20 cellular contexts compared by ENCODE assay signal in the genomic region with DNA sequence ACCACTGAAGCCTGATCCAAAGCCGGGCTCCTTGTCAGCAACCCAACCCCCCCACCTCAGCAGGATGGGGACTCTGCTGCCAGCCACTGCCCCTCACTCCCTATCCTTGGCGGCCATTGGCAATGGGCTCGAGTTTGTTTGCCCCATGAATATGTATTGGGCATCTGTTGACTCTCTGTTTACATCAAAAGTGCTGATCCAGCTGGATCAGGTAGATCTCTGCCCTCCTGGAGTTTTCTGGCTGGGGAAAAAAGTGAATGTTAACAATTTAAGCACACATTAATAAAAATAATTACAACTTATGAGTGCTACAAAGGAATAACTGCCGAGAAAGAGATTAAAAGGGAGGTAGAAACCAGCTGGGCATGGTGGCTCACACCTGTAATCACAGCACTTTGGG.
DNase-seq lines count a peak whose midpoint lies in the region; ATAC-seq, FAIRE-seq and TF ChIP-seq lines count a peak whose summit lies in the region.
"Had no signal": no experiment of that assay in that cellular context is flagged by ENCODE, and none has a peak within 500 bp of the region (broad histone marks: within the 10 kb centered on the region; RNA-seq: fewer than 3 reads in every experiment).

No MANE protein-coding gene starts in this region.

- CTCF ChIA-PET in A549 (lab: Yijun Ruan, JAX), result interaction anchor here (0.5 to 2.5 kb wide), 2 partner anchors 54 to 63 kb away, joined by 4 to 5 read pairs; no protein-coding TSS in a partner anchor

- H3K9me3 ChIP-seq in A549 (no peaks in the 10 kb centered on the region), osteoblast (ENCODE audit: low read depth, low read length) (no peaks in the 10 kb centered on the region)
- H3K9me3 ChIP-seq: BLaER1, Caco-2 had no signal

- no peaks in the 10 kb centered on the region for H3K79me2 ChIP-seq in osteoblast (ENCODE audit: insufficient read depth, low read length)

- H3K4me3 ChIP-seq in A549, result no peak overlapping the region
- H3K4me3 ChIP-seq in osteoblast (ENCODE audit: insufficient read depth, low read length), result no peak overlapping the region
- H3K4me3 ChIP-seq: BLaER1 had no signal

- ATAC-seq in A549, result no peak
- ATAC-seq in HG03039 (IDR thresholded peaks at IDR 0.05; ENCODE audit: unreplicated experiment), result no peak

- H3K4me1 ChIP-seq in A549, result no peaks in the 10 kb centered on the region
- no peaks in the 10 kb centered on the region for H3K4me1 ChIP-seq in osteoblast (ENCODE audit: insufficient read depth, low read length)
- H3K4me1 ChIP-seq: BLaER1 had no signal

- no peaks in the 10 kb centered on the region for H3K36me3 ChIP-seq in osteoblast (ENCODE audit: insufficient read depth, low read length)
- H3K36me3 ChIP-seq: BLaER1 had no signal

- DNase-seq in A549 (ENCODE audit: low read depth in 1 of 2, low spot score in 1 of 2) (no peak), NCI-H69 (lab: John Stamatoyannopoulos, UW) (peak; percentile 16), osteoblast (ENCODE audit: insufficient read length, low spot score, missing footprints) (peak; percentile 51), NCI-H748 (lab: John Stamatoyannopoulos, UW; ENCODE audit: unreplicated experiment) (no peak)
- DNase-seq: 8988T; AML-193; C1 segment of cervical spinal cord; Caco-2; Calu3; CD4-positive, alpha-beta memory T cell; CD4-positive, CD25-positive, alpha-beta regulatory T cell; DMS79 treated with DMSO at 0.1 percent for 48 hours; GF-D8 had no signal

- WGBS in A549 (ENCODE audit: missing lambda C conversion rate), result 39% methylated on average over 4 of the region's 4 CpGs

- no peak for TF ChIP-seq EP300 in A549 (IDR thresholded peaks at IDR 0.05)

- peaks cover 36% of the 10 kb centered on the region for H3K27me3 ChIP-seq in osteoblast (ENCODE audit: insufficient read depth, low read length)
- H3K27me3 ChIP-seq: BLaER1 had no signal

- no peak for TF ChIP-seq POLR2A in A549 (IDR thresholded peaks at IDR 0.05; ENCODE audit: low read length)

- TF ChIP-seq CTCF in A549 (IDR thresholded peaks at IDR 0.05) (no peak), osteoblast (IDR thresholded peaks at IDR 0.05; ENCODE audit: extremely low read depth, low read depth, low read length) (no peak)

- no peaks in the 10 kb centered on the region for H4K20me1 ChIP-seq in osteoblast (ENCODE audit: insufficient read depth, low read length)
- H4K20me1 ChIP-seq: BLaER1 had no signal

- H3K27ac ChIP-seq in A549 (no peak overlapping the region), osteoblast (ENCODE audit: low read depth, low read length) (no peak overlapping the region)
- H3K27ac ChIP-seq: BLaER1 had no signal

- FAIRE-seq in A549 (lab: Jason Lieb, UNC), result no peak
- FAIRE-seq: A204.1, D721Med, G401.6, GM12891, GM19239 had no signal

- H3K4me2 ChIP-seq in A549 (no peak overlapping the region), osteoblast (ENCODE audit: insufficient read depth, low read length) (no peak overlapping the region)
- H3K4me2 ChIP-seq: BLaER1 had no signal

- TF ChIP-seq RAD21 in A549 (conservative IDR thresholded peaks at IDR 0.05 in 1 of 2, IDR thresholded peaks at IDR 0.05 in 1 of 2), result no peak

- POLR2A ChIA-PET in A549 (lab: Yijun Ruan, JAX), result no interaction called here

- H2AFZ ChIP-seq in osteoblast (ENCODE audit: low read length), result no peak overlapping the region

TF ChIP-seq in A549, 52 proteins besides CTCF, POLR2A, EP300 and RAD21:
- TF ChIP-seq, protein P1, sequence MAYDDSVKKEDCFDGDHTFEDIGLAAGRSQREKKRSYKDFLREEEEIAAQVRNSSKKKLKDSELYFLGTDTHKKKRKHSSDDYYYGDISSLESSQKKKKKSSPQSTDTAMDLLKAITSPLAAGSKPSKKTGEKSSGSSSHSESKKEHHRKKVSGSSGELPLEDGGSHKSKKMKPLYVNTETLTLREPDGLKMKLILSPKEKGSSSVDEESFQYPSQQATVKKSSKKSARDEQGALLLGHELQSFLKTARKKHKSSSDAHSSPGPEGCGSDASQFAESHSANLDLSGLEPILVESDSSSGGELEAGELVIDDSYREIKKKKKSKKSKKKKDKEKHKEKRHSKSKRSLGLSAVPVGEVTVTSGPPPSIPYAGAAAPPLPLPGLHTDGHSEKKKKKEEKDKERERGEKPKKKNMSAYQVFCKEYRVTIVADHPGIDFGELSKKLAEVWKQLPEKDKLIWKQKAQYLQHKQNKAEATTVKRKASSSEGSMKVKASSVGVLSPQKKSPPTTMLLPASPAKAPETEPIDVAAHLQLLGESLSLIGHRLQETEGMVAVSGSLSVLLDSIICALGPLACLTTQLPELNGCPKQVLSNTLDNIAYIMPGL (CRISPR knock-in tag; IDR thresholded peaks at IDR 0.05; ENCODE audit: borderline replicate concordance), result no peak
- peak; percentile 58 for TF ChIP-seq MAFK (IDR thresholded peaks at IDR 0.05; ENCODE audit: partially characterized antibody)
- TF ChIP-seq TP53 (CRISPR knock-in tag; IDR thresholded peaks at IDR 0.05), result no peak
- no peak for TF ChIP-seq RFX5 (IDR thresholded peaks at IDR 0.05)
- TF ChIP-seq JUNB (IDR thresholded peaks at IDR 0.05), result no peak
- no peak for TF ChIP-seq EHF (CRISPR knock-in tag; IDR thresholded peaks at IDR 0.05)
TF ChIP-seq in A549: peak in this region for 1.

Comparison
In these comparisons a context has a peak if more than half of its experiments do, and no peak if none do; other contexts are left out.
1. DNase-seq: peak in NCI-H69 (single experiment) and osteoblast (single experiment); none in A549 (0 of 2) and NCI-H748 (single experiment).